ENCODE assay signal across 8 cellular contexts in genomic region chr6:26520840-26521484, GRCh38. TPM values are rescaled to one million over a fixed set of nuclear protein-coding genes. Genes with fewer than 3 reads are reported as not detected.
DNase-seq lines count a peak whose midpoint lies in the region; ATAC-seq lines count a peak whose summit lies in the region.

No MANE protein-coding gene starts in this region.

- ATAC-seq in GM18907 (IDR thresholded peaks at IDR 0.05; ENCODE audit: unreplicated experiment): peak; percentile 66
- ATAC-seq in HG03139 (IDR thresholded peaks at IDR 0.05; ENCODE audit: unreplicated experiment): peak; percentile 43

- peak; percentile 96 for DNase-seq in AG08395 (ENCODE audit: low spot score)
- DNase-seq in NCI-H345 (lab: John Stamatoyannopoulos, UW): peak; percentile 87
- DNase-seq in activated CD4-positive, alpha-beta T cell treated with anti-CD3 and anti-CD28 coated beads for 1 hour: peak; percentile 81
- DNase-seq in cerebellum (ENCODE audit: low spot score): peak; percentile 96
- DNase-seq in kidney tubule cell (ENCODE audit: low spot score): peak; percentile 86
- peak; percentile 60 to 85 (median 70) for DNase-seq in stimulated activated CD4-positive, alpha-beta T cell treated with anti-CD3 and anti-CD28 coated beads, Interleukin-1b, Interleukin-23, amount 100 ng/mL, for 24 hours (ENCODE audit: low read depth in 4 of 4, low spot score in 1 of 4)

RNA-seq across cellular contexts. Expression of gene HMGN4, which starts 17.2 kb away (rescaled TPM):
- total RNA-seq in cerebellum: 35.7 TPM

RNA-seq across cellular contexts. Expression of gene BTN1A1, which starts 20.9 kb away (rescaled TPM):
- total RNA-seq in cerebellum: not detected

Comparison
In these comparisons a context has a peak if more than half of its experiments do, and no peak if none do; other contexts are left out.
1. Peak in every context shown above with its lines: DNase-seq and ATAC-seq.